In genomic region chr12:14613718-14614117, GRCh38 we compare ENCODE assay signal across 10 cellular contexts. TPM values are rescaled to one million over a fixed set of nuclear protein-coding genes. Genes with fewer than 3 reads are reported as not detected.
DNase-seq lines count a peak whose midpoint lies in the region; ATAC-seq and TF ChIP-seq lines count a peak whose summit lies in the region.
"Had no signal": no experiment of that assay in that cellular context is flagged by ENCODE, and none has a peak within 500 bp of the region (broad histone marks: within the 10 kb centered on the region; RNA-seq: fewer than 3 reads in every experiment).

No MANE protein-coding gene starts in this region.

- no peaks in the 10 kb centered on the region for H3K79me1 ChIP-seq in H9 (ENCODE audit: insufficient read depth, low read depth, low read length, poor library complexity, severe bottlenecking)

- no peak overlapping the region for H3K4ac ChIP-seq in H9 (ENCODE audit: low read depth, low read length)

- H4K91ac ChIP-seq in H9 (ENCODE audit: insufficient read length, low read depth, low read length) = no peak overlapping the region

- H2AFZ ChIP-seq in H9 (ENCODE audit: low read length) = no peak overlapping the region

- H3T11ph ChIP-seq in H9 (ENCODE audit: low read length) = no peak overlapping the region

- no peaks in the 10 kb centered on the region for H3K27me3 Mint-ChIP-seq in H9 (ENCODE audit: low read depth)
- H3K27me3 Mint-ChIP-seq: progenitor cell of endocrine pancreas had no signal

- H2BK12ac ChIP-seq in H9 (ENCODE audit: insufficient read length, low read depth, low read length) = no peak overlapping the region

- H2BK15ac ChIP-seq in H9 (ENCODE audit: low read depth, low read length) = no peak overlapping the region

- H2BK20ac ChIP-seq in H9 (ENCODE audit: low read depth, low read length, poor library complexity, severe bottlenecking) = no peak overlapping the region

- H3K27ac ChIP-seq in H9 (ENCODE audit: insufficient read length, low read depth, low read length) = no peak overlapping the region

- peaks cover 0 to 8% (median 4%) of the 10 kb centered on the region in 3 experiments; a peak in 2 of 7 replicates for H3K36me3 Mint-ChIP-seq in H9 (ENCODE audit: insufficient read depth in 1 of 3, low read depth in 3 of 3)

- no peaks in the 10 kb centered on the region for H3K79me2 ChIP-seq in H9 (ENCODE audit: insufficient read depth, low read length)

- no peak overlapping the region for H4K5ac ChIP-seq in H9 (ENCODE audit: insufficient read length, low read depth, low read length)

- H2BK5ac ChIP-seq in H9 (ENCODE audit: insufficient read length, low read length) = no peak overlapping the region

- no peak overlapping the region for H3K27ac Mint-ChIP-seq in H9

- H3K9me3 ChIP-seq in H9 (ENCODE audit: control insufficient read depth, low read depth, low read length) = no peaks in the 10 kb centered on the region

- H3K23ac ChIP-seq in H9 (ENCODE audit: insufficient read length, low read depth, low read length) = no peak overlapping the region

- peaks cover 9 to 12% of the 10 kb centered on the region in 2 experiments for H3K9me3 Mint-ChIP-seq in H9

- H3K4me3 ChIP-seq in epithelial cell of esophagus (ENCODE audit: low read length) = no peak overlapping the region
- H3K4me3 ChIP-seq in H7 (ENCODE audit: insufficient read depth, low read depth, low read length) = no peak overlapping the region
- H3K4me3 ChIP-seq: upper lobe of left lung had no signal

- no peaks in the 10 kb centered on the region for H4K20me1 ChIP-seq in H9 (ENCODE audit: control insufficient read depth, insufficient read depth, insufficient read length)

- no peaks in the 10 kb centered on the region for H3K23me2 ChIP-seq in H9 (ENCODE audit: insufficient read length, low read depth, low read length, poor library complexity, severe bottlenecking)

- H3K4me3 Mint-ChIP-seq in H9 = no peak overlapping the region

- WGBS in H9 (ENCODE audit: extremely low coverage, insufficient read length, low lambda C conversion rate) = no CpG with 5 or more reads among the region's 1 CpG

- ATAC-seq in GM19468 (IDR thresholded peaks at IDR 0.05; ENCODE audit: extremely low read depth, unreplicated experiment) (peak; percentile 94), HG03280 (IDR thresholded peaks at IDR 0.05; ENCODE audit: unreplicated experiment) (peak; percentile 95)

- no peak overlapping the region for H3K18ac ChIP-seq in H9 (ENCODE audit: insufficient read length, low read depth, low read length)

- H3K27me3 ChIP-seq in H9 (ENCODE audit: insufficient read depth, low read length) (no peaks in the 10 kb centered on the region), H7 (ENCODE audit: control insufficient read depth, insufficient read depth, low read length) (no peaks in the 10 kb centered on the region)
- H3K27me3 ChIP-seq: upper lobe of left lung had no signal

- no peak overlapping the region for H2BK120ac ChIP-seq in H9 (ENCODE audit: low read depth, low read length, poor library complexity, severe bottlenecking)

- H3K4me2 ChIP-seq in H9 (ENCODE audit: insufficient read depth, insufficient read length, low read length) = no peak overlapping the region

- DNase-seq in GM10266 (ENCODE audit: extremely low spot score) = peak; percentile 58
- peak; percentile 70 for DNase-seq in epithelial cell of esophagus (ENCODE audit: low read depth)
- DNase-seq in H9 = no peak
- no peak for DNase-seq in HK-2 (ENCODE audit: unreplicated experiment)
- no peak for DNase-seq in H7
- no peak for DNase-seq in T1000 (lab: John Stamatoyannopoulos, UW)
- DNase-seq: upper lobe of left lung had no signal

- H3K56ac ChIP-seq in H9 (ENCODE audit: insufficient read length, low read depth, low read length) = no peak overlapping the region

- no peak overlapping the region for H3K14ac ChIP-seq in H9 (ENCODE audit: insufficient read depth, low read length)

- H4K8ac ChIP-seq in H9 (replicated peaks; ENCODE audit: insufficient read length, low read depth, low read length) = no peak overlapping the region

- TF ChIP-seq CTCF in GM10266 (IDR thresholded peaks at IDR 0.05; ENCODE audit: control insufficient read depth, insufficient read depth, low read depth, missing control alignments) (no peak), epithelial cell of esophagus (IDR thresholded peaks at IDR 0.05; ENCODE audit: insufficient read depth, low read depth, low read length, missing control alignments) (no peak), H9 (conservative IDR thresholded peaks at IDR 0.05) (no peak)

- H3K9ac ChIP-seq in H9 (ENCODE audit: extremely low read depth, insufficient read length, low read length) = no peak overlapping the region

- no peaks in the 10 kb centered on the region for H3K4me1 ChIP-seq in H9 (ENCODE audit: insufficient read depth, low read length)

- no peak overlapping the region for H2AK5ac ChIP-seq in H9 (ENCODE audit: insufficient read length, low read length)

- H3K4me1 Mint-ChIP-seq in H9 = peaks cover 8 to 10% of the 10 kb centered on the region in 2 experiments

- no peaks in the 10 kb centered on the region for H3K36me3 ChIP-seq in H7 (replicated peaks; ENCODE audit: control insufficient read depth, insufficient read depth, low read length)
- H3K36me3 ChIP-seq: upper lobe of left lung had no signal

RNA-seq across cellular contexts. Expression of gene PLBD1, which starts 46.0 kb away (rescaled TPM):
- total RNA-seq in H9 (2021) = 15.2 and 15.5 TPM in 2 replicates
- total RNA-seq in H7 (2014; rRNA removed; shearing (Covaris generic)) = 42.1 and 43.8 TPM in 2 replicates

Comparison
In these comparisons a context has a peak if more than half of its experiments do, and no peak if none do; other contexts are left out.
1. DNase-seq: peak in GM10266 (single experiment) and epithelial cell of esophagus (single experiment); none in H9 (single experiment), HK-2 (single experiment), H7 (single experiment) and T1000 (single experiment).